Comparison of ENCODE assay signal across 1 cellular context in genomic region chr19:17289489-17289888, GRCh38.
TF ChIP-seq lines count a peak whose summit lies in the region.

No MANE protein-coding gene starts in this region.

TF ChIP-seq in H1, 55 proteins besides CTCF, POLR2A, EP300 and RAD21:
- peak; percentile 93 for TF ChIP-seq SP1 (IDR thresholded peaks at IDR 0.05; ENCODE audit: low read depth, low read length)
- TF ChIP-seq CREB1 (IDR thresholded peaks at IDR 0.05), result no peak
- peak; percentile 82 for TF ChIP-seq CHD2 (IDR thresholded peaks at IDR 0.05; ENCODE audit: low read length)
- TF ChIP-seq ZNF274 (IDR thresholded peaks at IDR 0.05; ENCODE audit: borderline replicate concordance, extremely low read depth, low read length), result no peak
- TF ChIP-seq SP2 (IDR thresholded peaks at IDR 0.05; ENCODE audit: low read length), result peak; percentile 64
- no peak for TF ChIP-seq BCL11A (IDR thresholded peaks at IDR 0.05; ENCODE audit: low read depth in 2 of 2, low read length in 2 of 2)
- no peak for TF ChIP-seq POLR2AphosphoS5 (IDR thresholded peaks at IDR 0.05; ENCODE audit: low read depth, low read length)
TF ChIP-seq in H1: peak in this region for 3.
